ENCODE assay signal across 26 cellular contexts in genomic region chr20:12698817-12699216, GRCh38.
"Had no signal": no experiment of that assay in that cellular context is flagged by ENCODE, and none has a peak within 500 bp of the region (broad histone marks: within the 10 kb centered on the region; RNA-seq: fewer than 3 reads in every experiment).

No MANE protein-coding gene starts in this region.

- H3K4me1 ChIP-seq: gastrocnemius medialis, neural progenitor cell, parathyroid adenoma, prostate gland, right atrium auricular region, suprapubic skin, transverse colon, upper lobe of right lung, uterus had no signal

- H3K4me3 ChIP-seq: gastrocnemius medialis, lung, mucosa of descending colon, neural progenitor cell, prostate gland, right atrium auricular region, smooth muscle cell, suprapubic skin, transverse colon, upper lobe of right lung, uterus had no signal

- H3K27ac ChIP-seq: epithelial cell of prostate, gastrocnemius medialis, neural progenitor cell, parathyroid adenoma, prostate gland, right atrium auricular region, suprapubic skin, transverse colon, upper lobe of right lung, uterus had no signal

- H3K27me3 ChIP-seq: gastrocnemius medialis, neural progenitor cell, right atrium auricular region, suprapubic skin, transverse colon, upper lobe of right lung, uterus had no signal

- H3K9me3 ChIP-seq: gastrocnemius medialis, mucosa of descending colon, prostate gland, right atrium auricular region, suprapubic skin, transverse colon, upper lobe of right lung, uterus had no signal

- ATAC-seq: esophagus mucosa; gastrocnemius medialis; mucosa of descending colon; sciatic nerve; stimulated activated naive CD8-positive, alpha-beta T cell treated with anti-CD3 and anti-CD28 coated beads, Interleukin-15, amount 100 ng/mL, for 72 hours; upper lobe of right lung had no signal

- DNase-seq: effector CD8-positive, alpha-beta T cell; endodermal cell; foreskin fibroblast; gastrocnemius medialis; head of caudate nucleus; mucosa of descending colon; naive B cell; stimulated activated CD4-positive, alpha-beta T cell treated with anti-CD3 and anti-CD28 coated beads, Interleukin-12 subunit alpha, Interleukin-12 subunit beta, amount 100 ng/mL, for 4 hours; stimulated activated CD4-positive, alpha-beta T cell treated with anti-CD3 and anti-CD28 coated beads, Interleukin-1b, Interleukin-23, amount 100 ng/mL, for 48 hours; stimulated activated CD4-positive, alpha-beta T cell treated with anti-CD3 and anti-CD28 coated beads, Interleukin-4, amount 100 ng/mL, for 1 hour; stimulated activated CD8-positive, alpha-beta memory T cell treated with anti-CD3 and anti-CD28 coated beads, Interleukin-4, amount 100 ng/mL, for 48 hours; stimulated activated naive CD4-positive, alpha-beta T cell; stimulated activated naive CD8-positive, alpha-beta T cell treated with anti-CD3 and anti-CD28 coated beads, Interleukin-15, amount 100 ng/mL, for 72 hours; transverse colon; upper lobe of right lung; uterus had no signal

- H3K36me3 ChIP-seq: gastrocnemius medialis, neural progenitor cell, prostate gland, right atrium auricular region, suprapubic skin, transverse colon, upper lobe of right lung, uterus had no signal
